ENCODE assay signal across 8 cellular contexts in the genomic region with DNA sequence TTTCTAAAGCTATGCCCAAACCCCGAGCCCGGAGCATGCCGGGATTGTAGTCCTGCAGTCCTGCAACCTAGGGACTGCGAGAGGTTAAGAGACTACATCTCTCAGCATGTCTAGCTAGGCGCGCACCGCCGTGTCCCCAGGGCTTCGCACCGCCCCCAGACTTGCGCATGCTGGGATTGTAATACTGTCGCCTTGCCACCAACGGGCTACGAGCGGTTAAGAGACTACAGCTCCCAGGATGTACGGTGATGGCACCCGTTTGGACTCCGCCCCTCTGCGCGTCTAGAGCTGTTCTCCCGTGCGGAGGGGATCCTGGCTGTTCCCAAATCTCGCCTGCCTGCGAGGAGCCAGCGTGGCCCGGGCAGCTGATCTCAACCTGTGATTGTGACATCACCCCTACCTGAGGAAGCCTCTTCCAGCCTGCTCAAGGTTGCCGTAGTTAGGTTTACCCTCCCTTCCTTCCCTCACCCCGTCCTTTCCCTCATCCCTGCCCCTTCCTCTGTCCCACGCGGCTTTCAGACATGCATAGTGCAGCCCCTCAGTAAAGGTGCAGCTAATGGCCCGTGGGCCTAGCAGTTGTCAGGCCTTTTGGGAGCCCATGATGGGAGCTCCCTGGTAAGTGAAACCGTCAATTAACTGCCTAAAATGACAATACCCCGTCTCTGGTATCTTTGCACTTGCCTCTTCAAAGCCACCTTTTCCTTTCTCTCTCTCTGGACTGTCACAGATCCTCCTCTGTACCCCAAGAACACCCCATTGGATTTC. TPM values are rescaled to one million over a fixed set of nuclear protein-coding genes. Genes with fewer than 3 reads are reported as not detected.
A peak's percentile ranks its signal among the peaks of the same experiment; 100 is the strongest.
DNase-seq lines count a peak whose midpoint lies in the region; ATAC-seq and TF ChIP-seq lines count a peak whose summit lies in the region.

No MANE protein-coding gene starts in this region.

- no peak for TF ChIP-seq CTCF in lower leg skin (IDR thresholded peaks at IDR 0.05)

- ATAC-seq in GM18498 (IDR thresholded peaks at IDR 0.05; ENCODE audit: unreplicated experiment) (peak; percentile 99), HG02884 (IDR thresholded peaks at IDR 0.05; ENCODE audit: unreplicated experiment) (peak; percentile 99)

- TF ChIP-seq POLR2A in lower leg skin (IDR thresholded peaks at IDR 0.05), result no peak

- no peaks in the 10 kb centered on the region for H3K36me3 ChIP-seq in H7 (replicated peaks; ENCODE audit: control insufficient read depth, insufficient read depth, low read length)

- intact Hi-C loops in lower leg skin (cut with DNase I; ENCODE audit: low total_unique reads), result no loop called here

- H3K27me3 ChIP-seq in H7 (ENCODE audit: control insufficient read depth, insufficient read depth, low read length), result no peaks in the 10 kb centered on the region

- peak overlapping the region; percentile 42 for H3K4me3 ChIP-seq in lower leg skin (ENCODE audit: low read depth, poor library complexity, severe bottlenecking)
- no peak overlapping the region for H3K4me3 ChIP-seq in H7 (ENCODE audit: insufficient read depth, low read depth, low read length)

- 4% methylated on average over 27 to 32 of the region's 33 CpGs for WGBS in lower leg skin, 2 donors

- DNase-seq in NCI-H2081 treated with DMSO at 0.1 percent for 48 hours (lab: John Stamatoyannopoulos, UW) (peak; percentile 85), cerebellar nuclear complex (lab: John Stamatoyannopoulos, UW) (peak; percentile 60 to 96), lower leg skin (ENCODE audit: low spot score in 2 of 2) (peak; percentile 94 to 98), H7 (no peak)
- DNase-seq in activated CD4-positive, alpha-beta T cell treated with anti-CD3 and anti-CD28 coated beads for 1 hour, result peak; percentile 89
- peak; percentile 80 for DNase-seq in stimulated activated CD8-positive, alpha-beta memory T cell treated with anti-CD3 and anti-CD28 coated beads, Interleukin-12 subunit alpha, Interleukin-12 subunit beta, amount 100 ng/mL, for 24 hours (ENCODE audit: extremely low read depth)

RNA-seq across cellular contexts. Expression of a gene that starts 6.3 kb away (rescaled TPM):
- total RNA-seq in lower leg skin, result 10 to 100 TPM in 1 of 4 donors, 1 to 10 TPM in 3; 2.7 to 20.7 (median 7.5) TPM
- total RNA-seq in H7 (2014; rRNA removed; shearing (Covaris generic)), result not detected in 2 replicates
